Comparison of ENCODE assay signal across 19 cellular contexts in the genomic region with DNA sequence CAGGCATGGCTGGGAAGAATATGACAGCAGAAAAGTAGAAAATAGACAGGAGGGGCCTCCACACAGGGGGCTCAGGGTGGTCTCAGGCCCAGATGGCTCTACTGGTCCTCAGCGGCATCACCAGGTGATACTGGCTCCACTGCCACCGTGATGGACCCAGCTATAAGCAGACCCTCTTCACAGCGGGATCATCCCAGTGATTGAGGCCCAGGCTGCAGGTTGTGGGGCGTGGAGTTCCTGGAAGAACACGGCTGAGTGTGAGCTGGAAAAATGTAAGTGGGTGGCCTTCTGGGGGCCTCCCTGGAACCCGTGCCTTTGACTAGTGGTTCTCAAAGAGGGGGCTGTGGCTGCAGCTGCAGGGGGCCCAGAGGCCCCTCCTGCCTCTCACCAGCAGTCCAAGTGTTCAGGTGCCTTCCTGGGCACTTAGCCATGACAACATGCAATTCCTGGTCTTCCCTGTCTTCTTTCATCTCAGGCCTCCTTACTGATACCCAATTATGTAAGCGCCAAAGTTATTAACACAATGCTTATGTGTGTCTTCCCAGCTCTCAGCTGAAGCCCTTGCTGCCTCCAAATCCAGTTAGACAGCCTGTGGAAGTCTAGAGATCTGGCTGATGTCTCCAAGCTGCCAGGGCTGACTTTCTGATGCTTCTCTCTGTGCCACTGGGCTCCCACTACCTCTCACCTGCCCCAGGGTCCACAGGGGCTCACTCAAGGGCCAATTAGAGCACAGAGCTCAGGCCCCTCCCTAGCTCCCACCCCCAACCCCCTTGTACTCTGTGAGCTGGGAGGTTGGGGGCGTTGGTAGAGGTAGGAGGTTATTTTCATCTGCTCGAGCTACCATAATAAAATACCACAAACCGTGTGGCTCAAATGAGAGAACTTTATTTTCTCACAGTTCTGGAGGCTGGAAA.
"Had no signal": no experiment of that assay in that cellular context is flagged by ENCODE, and none has a peak within 500 bp of the region (broad histone marks: within the 10 kb centered on the region; RNA-seq: fewer than 3 reads in every experiment).

No MANE protein-coding gene starts in this region.

- H3K27ac ChIP-seq: dorsolateral prefrontal cortex, foreskin keratinocyte, left ventricle myocardium inferior, lower lobe of right lung, neutrophil, uterus had no signal

- H3K4me3 ChIP-seq: dorsolateral prefrontal cortex, left ventricle myocardium inferior, lower lobe of right lung, skin epidermis, uterus had no signal

- H3K4me1 Mint-ChIP-seq: immature natural killer cell had no signal

- H3K36me3 ChIP-seq: left ventricle myocardium inferior, lower lobe of right lung, neutrophil, uterus had no signal

- H3K27me3 Mint-ChIP-seq: memory B cell had no signal

- FAIRE-seq: kidney had no signal

- H3K9me3 Mint-ChIP-seq: immature natural killer cell; memory B cell; natural killer cell treated with Interleukin-12 subunit alpha and Interleukin-12 subunit beta and Interleukin-15 and Interleukin-18, amount 100 ng/mL, for 72 hours had no signal

- H3K27me3 ChIP-seq: dorsolateral prefrontal cortex, neutrophil, uterus had no signal

- H3K4me3 Mint-ChIP-seq: immature natural killer cell; memory B cell; natural killer cell treated with Interleukin-12 subunit alpha and Interleukin-12 subunit beta and Interleukin-15 and Interleukin-18, amount 100 ng/mL, for 72 hours had no signal

- H3K4me1 ChIP-seq: foreskin keratinocyte, left ventricle myocardium inferior, lower lobe of right lung, uterus had no signal

- ATAC-seq: foreskin keratinocyte; left cardiac atrium; lower lobe of right lung; natural killer cell treated with Interleukin-12 subunit alpha and Interleukin-12 subunit beta and Interleukin-15 and Interleukin-18, amount 100 ng/mL, for 72 hours; sciatic nerve had no signal

- DNase-seq: cortex of kidney; dorsolateral prefrontal cortex; effector memory CD4-positive, alpha-beta T cell; foreskin keratinocyte; immature natural killer cell; kidney; left cardiac atrium; left ventricle myocardium inferior; lower lobe of right lung; midbrain; stimulated activated CD4-positive, alpha-beta T cell treated with anti-CD3 and anti-CD28 coated beads, Interleukin-12 subunit alpha, Interleukin-12 subunit beta, amount 100 ng/mL, for 4 hours; stimulated activated naive CD4-positive, alpha-beta T cell treated with Interleukin-2 at 50 U/mL for 16 hours; trophoblast cell; uterus had no signal

- H3K36me3 Mint-ChIP-seq: immature natural killer cell; memory B cell; natural killer cell treated with Interleukin-12 subunit alpha and Interleukin-12 subunit beta and Interleukin-15 and Interleukin-18, amount 100 ng/mL, for 72 hours had no signal

- H3K27ac Mint-ChIP-seq: immature natural killer cell; memory B cell; natural killer cell treated with Interleukin-12 subunit alpha and Interleukin-12 subunit beta and Interleukin-15 and Interleukin-18, amount 100 ng/mL, for 72 hours had no signal

- H3K9me3 ChIP-seq: left ventricle myocardium inferior, lower lobe of right lung, neutrophil, uterus had no signal
